26 cellular contexts compared by ENCODE assay signal in genomic region chr16:66594739-66595138, GRCh38. TPM values are rescaled to one million over a fixed set of nuclear protein-coding genes. Genes with fewer than 3 reads are reported as not detected.
DNase-seq lines count a peak whose midpoint lies in the region; ATAC-seq lines count a peak whose summit lies in the region.
"Had no signal": no experiment of that assay in that cellular context is flagged by ENCODE, and none has a peak within 500 bp of the region (broad histone marks: within the 10 kb centered on the region; RNA-seq: fewer than 3 reads in every experiment).

No MANE protein-coding gene starts in this region.

- H3K27me3 Mint-ChIP-seq in activated CD4-positive, alpha-beta memory T cell treated with anti-CD3 and anti-CD28 coated beads, Interleukin-2, amount 10 ng/mL, durations not matched to agents 7 days and 5 days: peaks cover 2% of the 10 kb centered on the region
- no peaks in the 10 kb centered on the region for H3K27me3 Mint-ChIP-seq in activated CD4-positive, alpha-beta memory T cell treated with anti-CD3 and anti-CD28 coated beads for 36 hours
- peaks cover 6% of the 10 kb centered on the region for H3K27me3 Mint-ChIP-seq in dendritic cell treated with granulocyte-macrophage colony-stimulating factor and Interleukin-4, amounts not matched to agents 40 ng/mL and 50 ng/mL, for 4 days
- H3K27me3 Mint-ChIP-seq: CD8-positive, alpha-beta memory T cell had no signal

- POLR2A ChIA-PET in activated CD4-positive, alpha-beta memory T cell treated with anti-CD3 and anti-CD28 coated beads, Interleukin-2, amount 10 ng/mL, durations not matched to agents 7 days and 5 days (lab: Charles Lee): interaction anchor here (1.8 to 1.9 kb wide), 2 partner anchors 9 to 42 kb away, joined by 5 to 8 read pairs; partner anchors contain the start of gene CKLF
- POLR2A ChIA-PET in activated CD4-positive, alpha-beta memory T cell treated with anti-CD3 and anti-CD28 coated beads for 36 hours (lab: Charles Lee): no interaction called here

- ATAC-seq in HG02885 (IDR thresholded peaks at IDR 0.05; ENCODE audit: poor library complexity, unreplicated experiment) (peak; percentile 39), GM18868 (IDR thresholded peaks at IDR 0.05; ENCODE audit: unreplicated experiment) (no peak)
- ATAC-seq: SK-N-SH treated with all-trans-retinoic acid at 6 μM for 48 hours had no signal

- no peak for DNase-seq in activated CD4-positive, alpha-beta memory T cell treated with anti-CD3 and anti-CD28 coated beads, Interleukin-2, amount 10 ng/mL, durations not matched to agents 7 days and 5 days
- no peak for DNase-seq in activated CD4-positive, alpha-beta memory T cell treated with anti-CD3 and anti-CD28 coated beads for 36 hours
- DNase-seq in ureter (ENCODE audit: low spot score) (no peak), MV-4-11 (lab: John Stamatoyannopoulos, UW) (no peak), D341Med (ENCODE audit: low spot score) (no peak)
- DNase-seq: 8988T; BE2C; CD8-positive, alpha-beta memory T cell; DND-41; IMR-90; Karpas-422; NCI-H1048; NCI-H1436; NCI-H1930; NCI-H226; NCI-H524; NCI-H82; RPMI8226; SHP77 treated with DMSO at 0.1 percent for 48 hours had no signal

- no peak overlapping the region for H3K4me3 Mint-ChIP-seq in activated CD4-positive, alpha-beta memory T cell treated with anti-CD3 and anti-CD28 coated beads, Interleukin-2, amount 10 ng/mL, durations not matched to agents 7 days and 5 days
- no peak overlapping the region for H3K4me3 Mint-ChIP-seq in activated CD4-positive, alpha-beta memory T cell treated with anti-CD3 and anti-CD28 coated beads for 36 hours
- no peak overlapping the region for H3K4me3 Mint-ChIP-seq in dendritic cell treated with granulocyte-macrophage colony-stimulating factor and Interleukin-4, amounts not matched to agents 40 ng/mL and 50 ng/mL, for 4 days
- H3K4me3 Mint-ChIP-seq: CD8-positive, alpha-beta memory T cell had no signal

- H3K9me3 Mint-ChIP-seq in activated CD4-positive, alpha-beta memory T cell treated with anti-CD3 and anti-CD28 coated beads, Interleukin-2, amount 10 ng/mL, durations not matched to agents 7 days and 5 days: peaks cover 5% of the 10 kb centered on the region
- no peaks in the 10 kb centered on the region for H3K9me3 Mint-ChIP-seq in activated CD4-positive, alpha-beta memory T cell treated with anti-CD3 and anti-CD28 coated beads for 36 hours
- no peaks in the 10 kb centered on the region for H3K9me3 Mint-ChIP-seq in dendritic cell treated with granulocyte-macrophage colony-stimulating factor and Interleukin-4, amounts not matched to agents 40 ng/mL and 50 ng/mL, for 4 days
- H3K9me3 Mint-ChIP-seq: CD8-positive, alpha-beta memory T cell had no signal

- H3K4me1 Mint-ChIP-seq in activated CD4-positive, alpha-beta memory T cell treated with anti-CD3 and anti-CD28 coated beads, Interleukin-2, amount 10 ng/mL, durations not matched to agents 7 days and 5 days: peaks cover 56% of the 10 kb centered on the region
- H3K4me1 Mint-ChIP-seq in activated CD4-positive, alpha-beta memory T cell treated with anti-CD3 and anti-CD28 coated beads for 36 hours (ENCODE audit: low read depth): peaks cover 43% of the 10 kb centered on the region
- peaks cover 40% of the 10 kb centered on the region for H3K4me1 Mint-ChIP-seq in dendritic cell treated with granulocyte-macrophage colony-stimulating factor and Interleukin-4, amounts not matched to agents 40 ng/mL and 50 ng/mL, for 4 days (ENCODE audit: low read depth)

- H3K36me3 Mint-ChIP-seq in activated CD4-positive, alpha-beta memory T cell treated with anti-CD3 and anti-CD28 coated beads, Interleukin-2, amount 10 ng/mL, durations not matched to agents 7 days and 5 days (ENCODE audit: low read depth): peaks cover 6% of the 10 kb centered on the region
- no peaks in the 10 kb centered on the region for H3K36me3 Mint-ChIP-seq in activated CD4-positive, alpha-beta memory T cell treated with anti-CD3 and anti-CD28 coated beads for 36 hours
- H3K36me3 Mint-ChIP-seq in dendritic cell treated with granulocyte-macrophage colony-stimulating factor and Interleukin-4, amounts not matched to agents 40 ng/mL and 50 ng/mL, for 4 days (ENCODE audit: low read depth): no peaks in the 10 kb centered on the region

- CTCF ChIA-PET in activated CD4-positive, alpha-beta memory T cell treated with anti-CD3 and anti-CD28 coated beads, Interleukin-2, amount 10 ng/mL, durations not matched to agents 7 days and 5 days (lab: Charles Lee): interaction anchor here (0.5 to 1.6 kb wide), 6 partner anchors 9 to 188 kb away, joined by 3 to 5 read pairs (median 3); no protein-coding TSS in a partner anchor
- CTCF ChIA-PET in activated CD4-positive, alpha-beta memory T cell treated with anti-CD3 and anti-CD28 coated beads for 36 hours (lab: Charles Lee): interaction anchor here (1.8 kb wide), 1 partner anchor 14 kb away, joined by 6 read pairs; no protein-coding TSS in a partner anchor

- peak overlapping the region; percentile 47 for H3K27ac Mint-ChIP-seq in activated CD4-positive, alpha-beta memory T cell treated with anti-CD3 and anti-CD28 coated beads, Interleukin-2, amount 10 ng/mL, durations not matched to agents 7 days and 5 days
- no peak overlapping the region for H3K27ac Mint-ChIP-seq in activated CD4-positive, alpha-beta memory T cell treated with anti-CD3 and anti-CD28 coated beads for 36 hours
- H3K27ac Mint-ChIP-seq in dendritic cell treated with granulocyte-macrophage colony-stimulating factor and Interleukin-4, amounts not matched to agents 40 ng/mL and 50 ng/mL, for 4 days: peak overlapping the region; percentile 15
- H3K27ac Mint-ChIP-seq: CD8-positive, alpha-beta memory T cell had no signal

- intact Hi-C loops in activated CD4-positive, alpha-beta memory T cell treated with anti-CD3 and anti-CD28 coated beads for 36 hours (cut with micrococcal nuclease): no loop called here
- intact Hi-C loops in dendritic cell treated with granulocyte-macrophage colony-stimulating factor and Interleukin-4, amounts not matched to agents 40 ng/mL and 50 ng/mL, for 4 days (cut with micrococcal nuclease): no loop called here

RNA-seq across cellular contexts. Expression of gene CMTM3, which starts 9.8 kb away (rescaled TPM):
- 100 to 1,000 TPM; 111 TPM for total RNA-seq in activated CD4-positive, alpha-beta memory T cell treated with anti-CD3 and anti-CD28 coated beads, Interleukin-2, amount 10 ng/mL, durations not matched to agents 7 days and 5 days
- total RNA-seq in activated CD4-positive, alpha-beta memory T cell treated with anti-CD3 and anti-CD28 coated beads for 36 hours: 10 to 100 TPM; 64.6 to 65.9 TPM
- total RNA-seq in ureter: 25.4 TPM

RNA-seq across cellular contexts. Expression of gene CMTM2, which starts 15.5 kb away (rescaled TPM):
- total RNA-seq in activated CD4-positive, alpha-beta memory T cell treated with anti-CD3 and anti-CD28 coated beads, Interleukin-2, amount 10 ng/mL, durations not matched to agents 7 days and 5 days: under 1 TPM; 0.43 to 0.83 TPM
- total RNA-seq in activated CD4-positive, alpha-beta memory T cell treated with anti-CD3 and anti-CD28 coated beads for 36 hours: under 1 TPM; 0.36 to 0.45 TPM
- not detected for total RNA-seq in ureter
- total RNA-seq: H4, HT1080, IMR-90, MCF 10A had no signal

RNA-seq across cellular contexts. Expression of gene CMTM1, which starts 28.5 kb away (rescaled TPM):
- total RNA-seq in activated CD4-positive, alpha-beta memory T cell treated with anti-CD3 and anti-CD28 coated beads, Interleukin-2, amount 10 ng/mL, durations not matched to agents 7 days and 5 days: 10 to 100 TPM; 16.6 to 17.8 TPM
- 10 to 100 TPM; 10.1 to 11.5 TPM for total RNA-seq in activated CD4-positive, alpha-beta memory T cell treated with anti-CD3 and anti-CD28 coated beads for 36 hours
- total RNA-seq in ureter: 4.3 TPM

RNA-seq across cellular contexts. Expression of gene CKLF, which starts 42.4 kb away (rescaled TPM):
- total RNA-seq in activated CD4-positive, alpha-beta memory T cell treated with anti-CD3 and anti-CD28 coated beads, Interleukin-2, amount 10 ng/mL, durations not matched to agents 7 days and 5 days: 100 to 1,000 TPM; 183 to 188 TPM
- total RNA-seq in activated CD4-positive, alpha-beta memory T cell treated with anti-CD3 and anti-CD28 coated beads for 36 hours: 100 to 1,000 TPM; 167 to 173 TPM
- 34.0 TPM for total RNA-seq in ureter

RNA-seq across cellular contexts. Expression of gene TK2, which starts 44.8 kb away (rescaled TPM):
- total RNA-seq in activated CD4-positive, alpha-beta memory T cell treated with anti-CD3 and anti-CD28 coated beads, Interleukin-2, amount 10 ng/mL, durations not matched to agents 7 days and 5 days: 10 to 100 TPM; 13.4 to 13.9 TPM
- total RNA-seq in activated CD4-positive, alpha-beta memory T cell treated with anti-CD3 and anti-CD28 coated beads for 36 hours: 1 to 10 TPM; 5.4 to 5.8 TPM
- total RNA-seq in ureter: 37.9 TPM
